ENCODE assay signal across 17 cellular contexts in the genomic region with DNA sequence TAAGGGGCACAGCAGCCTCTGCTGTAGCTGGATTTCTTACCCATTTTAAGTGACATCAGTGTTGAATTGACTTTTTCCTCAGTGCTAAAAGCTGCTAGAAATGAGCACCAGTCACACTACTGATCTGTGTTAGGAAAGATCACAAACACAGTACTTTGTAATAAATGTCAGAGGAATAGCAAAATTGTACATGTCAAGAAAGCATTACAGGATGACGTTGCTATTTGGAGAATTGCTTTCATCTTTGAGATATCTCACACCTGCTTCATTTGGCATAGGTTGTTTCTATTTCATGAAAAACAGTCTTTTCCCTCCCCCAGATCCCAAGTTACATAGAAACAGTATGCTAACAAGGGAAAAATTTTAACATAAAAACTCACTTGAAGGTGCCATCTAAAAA.
DNase-seq lines count a peak whose midpoint lies in the region; ATAC-seq, FAIRE-seq and TF ChIP-seq lines count a peak whose summit lies in the region.
"Had no signal": no experiment of that assay in that cellular context is flagged by ENCODE, and none has a peak within 500 bp of the region (broad histone marks: within the 10 kb centered on the region; RNA-seq: fewer than 3 reads in every experiment).

No MANE protein-coding gene starts in this region.

- H3K27me3 ChIP-seq in rectal smooth muscle tissue (ENCODE audit: control insufficient read depth, insufficient read depth, low read length) (no peaks in the 10 kb centered on the region), HAP-1 (ENCODE audit: low read depth) (no peaks in the 10 kb centered on the region), HepG2 (ENCODE audit: control insufficient read depth in 1 of 2, insufficient read depth in 2 of 2, low read length in 2 of 2) (no peaks in the 10 kb centered on the region; a peak in 1 of 5 replicates)
- H3K27me3 ChIP-seq: suprapubic skin had no signal

- no peak for TF ChIP-seq CTCF in OCI-LY7 (conservative IDR thresholded peaks at IDR 0.05; ENCODE audit: low read length)
- TF ChIP-seq CTCF in HepG2 (CRISPR knock-in tag; IDR thresholded peaks at IDR 0.05) = no peak

- POLR2A ChIA-PET in OCI-LY7 (lab: Charles Lee) (interaction anchor here (0.7 to 1.1 kb wide), 3 partner anchors 11 to 702 kb away, joined by 3 to 5 read pairs (median 3); no protein-coding TSS in a partner anchor), HepG2 (lab: Yijun Ruan, JAX) (no interaction called here)

- BruUV-seq in OCI-LY7 (replicated peaks; lab: Mats Ljungman, UMichigan) (no TSS peak), HepG2 (replicated peaks; lab: Mats Ljungman, UMichigan) (no TSS peak)

- DNase-seq in activated naive CD4-positive, alpha-beta T cell treated with anti-CD3 and anti-CD28 coated beads for 36 hours = no peak
- DNase-seq in activated naive CD4-positive, alpha-beta T cell (lab: John Stamatoyannopoulos, UW) = no peak
- peak; percentile 34 for DNase-seq in OCI-LY7 (ENCODE audit: low spot score)
- DNase-seq in effector memory CD8-positive, alpha-beta T cell = no peak
- DNase-seq in HAP-1 (ENCODE audit: low spot score in 2 of 2) = no peak
- no peak for DNase-seq in stimulated activated CD4-positive, alpha-beta T cell treated with anti-CD3 and anti-CD28 coated beads, Interleukin-12 subunit alpha, Interleukin-12 subunit beta, amount 100 ng/mL, for 4 hours
- no peak for DNase-seq in HepG2 (ENCODE audit: low spot score)
- DNase-seq: activated CD4-positive, CD25-positive, alpha-beta regulatory T cell treated with anti-CD3 and anti-CD28 coated beads, Interleukin-2, amount 50 U/mL, for 72 hours; amniotic stem cell; COR-L47; kidney; midbrain; NCI-H2029 treated with DMSO at 0.1 percent for 48 hours; NCI-H510A treated with DMSO at 0.1 percent for 48 hours; stimulated activated CD4-positive, alpha-beta T cell treated with anti-CD3 and anti-CD28 coated beads, Interleukin-2, amount 100 ng/mL, for 48 hours had no signal

- peaks cover 53% of the 10 kb centered on the region for H3K4me1 Mint-ChIP-seq in activated naive CD4-positive, alpha-beta T cell treated with anti-CD3 and anti-CD28 coated beads for 36 hours (ENCODE audit: low read depth)
- peaks cover 37 to 44% of the 10 kb centered on the region in 2 donors for H3K4me1 Mint-ChIP-seq in effector memory CD8-positive, alpha-beta T cell (ENCODE audit: low read depth in 2 of 2)

- peaks cover 3% of the 10 kb centered on the region for H3K36me3 Mint-ChIP-seq in activated naive CD4-positive, alpha-beta T cell treated with anti-CD3 and anti-CD28 coated beads for 36 hours (ENCODE audit: low read depth)
- peaks cover 17% of the 10 kb centered on the region for H3K36me3 Mint-ChIP-seq in effector memory CD8-positive, alpha-beta T cell (ENCODE audit: insufficient read depth)

- 84% methylated on average over 1 of the region's 1 CpG for WGBS in HepG2 (ENCODE audit: low lambda C conversion rate)

- CTCF ChIA-PET in activated naive CD4-positive, alpha-beta T cell treated with anti-CD3 and anti-CD28 coated beads for 36 hours (lab: Charles Lee) = no interaction called here
- CTCF ChIA-PET in OCI-LY7 (lab: Charles Lee; ENCODE audit: unreplicated experiment) (no interaction called here), HepG2 (lab: Yijun Ruan, JAX; ENCODE audit: low intra/inter-chr PET ratio, low total read pairs) (no interaction called here)

- H4K20me1 ChIP-seq in OCI-LY7 (ENCODE audit: insufficient read depth, low read length) (no peaks in the 10 kb centered on the region), HepG2 (ENCODE audit: insufficient read depth, low read length) (no peaks in the 10 kb centered on the region)

- H2AFZ ChIP-seq in OCI-LY7 (ENCODE audit: low read length) (no peak overlapping the region), HepG2 (ENCODE audit: low read length) (no peak overlapping the region)

- H3K27ac ChIP-seq in OCI-LY7 (ENCODE audit: low read depth, low read length, poor library complexity, severe bottlenecking) (no peak overlapping the region), rectal smooth muscle tissue (ENCODE audit: low read depth, low read length) (peak overlapping the region; percentile 8), HepG2 (ENCODE audit: extremely low read length, insufficient read depth, low read length) (no peak overlapping the region)
- H3K27ac ChIP-seq: suprapubic skin had no signal

- H3K9ac ChIP-seq in rectal smooth muscle tissue (ENCODE audit: low read length) = no peak overlapping the region
- H3K9ac ChIP-seq in HepG2 (ENCODE audit: insufficient read depth, low read depth, low read length) = no peak overlapping the region

- H3K4me3 ChIP-seq in OCI-LY7 (ENCODE audit: low read depth, low read length, poor library complexity, severe bottlenecking) (peak overlapping the region; percentile 20), rectal smooth muscle tissue (ENCODE audit: low read length) (no peak overlapping the region), HAP-1 (no peak overlapping the region), HepG2 (replicated peaks in 1 of 3; ENCODE audit: insufficient read depth in 1 of 3, low read depth in 2 of 3, low read length in 3 of 3) (no peak overlapping the region)
- H3K4me3 ChIP-seq: suprapubic skin had no signal

- in situ Hi-C loops in HAP-1 (cut with MboI; ENCODE audit: low sequenced_read_pairs) = no loop called here
- in situ Hi-C loops in HepG2 (cut with HindIII; ENCODE audit: extremely low pct_ligation_motif_present, low pct_unique_long_range_greater_than_20kb) = no loop called here

- intact Hi-C loops in activated naive CD4-positive, alpha-beta T cell treated with anti-CD3 and anti-CD28 coated beads for 36 hours (cut with micrococcal nuclease) = no loop called here
- intact Hi-C loops in OCI-LY7 (cut with micrococcal nuclease; ENCODE audit: unreplicated experiment) = no loop called here
- intact Hi-C loops in HepG2 (cut with micrococcal nuclease; ENCODE audit: unreplicated experiment) = no loop called here

- peak; percentile 2 for ATAC-seq in effector memory CD8-positive, alpha-beta T cell (replicated peaks)
- ATAC-seq in HepG2 = no peak

- H3K4me1 ChIP-seq in OCI-LY7 (ENCODE audit: insufficient read depth, low read length, poor library complexity, severe bottlenecking) (peaks cover 33% of the 10 kb centered on the region), rectal smooth muscle tissue (ENCODE audit: control insufficient read depth, insufficient read depth, low read length) (peaks cover 14% of the 10 kb centered on the region), HAP-1 (no peaks in the 10 kb centered on the region), HepG2 (ENCODE audit: insufficient read depth, low read length) (peaks cover 18% of the 10 kb centered on the region)

- TF ChIP-seq POLR2A in HepG2 (IDR thresholded peaks at IDR 0.05; ENCODE audit: insufficient read depth in 1 of 2, low read depth in 2 of 2, low read length in 2 of 2) = no peak

- H3K9me2 ChIP-seq in OCI-LY7 (ENCODE audit: insufficient read depth, low read length) = no peaks in the 10 kb centered on the region

- TF ChIP-seq EP300 in HepG2 (IDR thresholded peaks at IDR 0.05; ENCODE audit: low read depth in 2 of 2, low read length in 2 of 2) = no peak
- TF ChIP-seq EP300 in HepG2 (CRISPR knock-in tag; IDR thresholded peaks at IDR 0.05; ENCODE audit: borderline replicate concordance) = no peak

- no peak overlapping the region for H3K4me3 Mint-ChIP-seq in activated naive CD4-positive, alpha-beta T cell treated with anti-CD3 and anti-CD28 coated beads for 36 hours
- H3K4me3 Mint-ChIP-seq in effector memory CD8-positive, alpha-beta T cell = peak overlapping the region; percentile 59 to 63

- H3K4me2 ChIP-seq in OCI-LY7 (ENCODE audit: low read length) (peak overlapping the region; percentile 54), HepG2 (ENCODE audit: low read depth, low read length) (no peak overlapping the region)

- H3K9me3 ChIP-seq in OCI-LY7 (ENCODE audit: low read length) (no peaks in the 10 kb centered on the region), HAP-1 (no peaks in the 10 kb centered on the region), HepG2 (ENCODE audit: low read length) (no peaks in the 10 kb centered on the region)
- H3K9me3 ChIP-seq: suprapubic skin had no signal

- no peaks in the 10 kb centered on the region for H3K36me3 ChIP-seq in OCI-LY7 (ENCODE audit: insufficient read depth, low read length)
- H3K36me3 ChIP-seq in rectal smooth muscle tissue (ENCODE audit: control insufficient read depth, insufficient read depth, low read length) = no peaks in the 10 kb centered on the region
- no peaks in the 10 kb centered on the region for H3K36me3 ChIP-seq in HAP-1 (replicated peaks)
- no peaks in the 10 kb centered on the region for H3K36me3 ChIP-seq in HepG2 (replicated peaks in 1 of 2; ENCODE audit: control insufficient read depth in 1 of 2, insufficient read depth in 2 of 2, low read length in 2 of 2)
- H3K36me3 ChIP-seq: suprapubic skin had no signal

- no peaks in the 10 kb centered on the region for H3K27me3 Mint-ChIP-seq in activated naive CD4-positive, alpha-beta T cell treated with anti-CD3 and anti-CD28 coated beads for 36 hours (ENCODE audit: low read depth)
- H3K27me3 Mint-ChIP-seq in effector memory CD8-positive, alpha-beta T cell = no peaks in the 10 kb centered on the region

- H3K79me2 ChIP-seq in OCI-LY7 (ENCODE audit: insufficient read depth, low read depth, low read length) (no peaks in the 10 kb centered on the region), HepG2 (ENCODE audit: insufficient read depth, low read length) (no peaks in the 10 kb centered on the region)

- no peaks in the 10 kb centered on the region for H3K9me3 Mint-ChIP-seq in activated naive CD4-positive, alpha-beta T cell treated with anti-CD3 and anti-CD28 coated beads for 36 hours
- no peaks in the 10 kb centered on the region for H3K9me3 Mint-ChIP-seq in effector memory CD8-positive, alpha-beta T cell

- peak overlapping the region; percentile 66 for H3K27ac Mint-ChIP-seq in activated naive CD4-positive, alpha-beta T cell treated with anti-CD3 and anti-CD28 coated beads for 36 hours
- peak overlapping the region; percentile 93 to 95 for H3K27ac Mint-ChIP-seq in effector memory CD8-positive, alpha-beta T cell

- no peak for FAIRE-seq in HepG2 (lab: Jason Lieb, UNC)

- no peak for TF ChIP-seq RAD21 in HepG2 (CRISPR knock-in tag; IDR thresholded peaks at IDR 0.05)

TF ChIP-seq in HepG2, 621 proteins besides CTCF, POLR2A, EP300 and RAD21 (continues in another document):
- TF ChIP-seq GATAD1 (CRISPR knock-in tag; IDR thresholded peaks at IDR 0.05) = no peak
- TF ChIP-seq HNRNPK (IDR thresholded peaks at IDR 0.05; ENCODE audit: low read depth, low read length, poor library complexity, severe bottlenecking) = no peak
- TF ChIP-seq ZNF557 (CRISPR knock-in tag; IDR thresholded peaks at IDR 0.05) = no peak
- no peak for TF ChIP-seq ZFP1 (CRISPR knock-in tag; IDR thresholded peaks at IDR 0.05)
- no peak for TF ChIP-seq NONO (IDR thresholded peaks at IDR 0.05)
- TF ChIP-seq NONO (CRISPR knock-in tag; conservative IDR thresholded peaks at IDR 0.05) = no peak
- TF ChIP-seq TBX3 (IDR thresholded peaks at IDR 0.05; ENCODE audit: borderline replicate concordance) = no peak
- TF ChIP-seq HMG20A (CRISPR knock-in tag; IDR thresholded peaks at IDR 0.05; ENCODE audit: borderline replicate concordance) = no peak
- TF ChIP-seq TP53 (CRISPR knock-in tag; conservative IDR thresholded peaks at IDR 0.05) = no peak
